18 cellular contexts compared by ENCODE assay signal in genomic region chr6:147621280-147621679, GRCh38.
A peak's percentile ranks its signal among the peaks of the same experiment; 100 is the strongest.
DNase-seq lines count a peak whose midpoint lies in the region; ATAC-seq, FAIRE-seq and TF ChIP-seq lines count a peak whose summit lies in the region.
"Had no signal": no experiment of that assay in that cellular context is flagged by ENCODE, and none has a peak within 500 bp of the region (broad histone marks: within the 10 kb centered on the region; RNA-seq: fewer than 3 reads in every experiment).

No MANE protein-coding gene starts in this region.

- no peaks in the 10 kb centered on the region for H3K36me3 ChIP-seq in adrenal gland (replicated peaks in 1 of 2)
- no peaks in the 10 kb centered on the region for H3K36me3 ChIP-seq in testis (ENCODE audit: low read depth, missing control alignments)
- H3K36me3 ChIP-seq: heart left ventricle, tibial artery had no signal

- no peaks in the 10 kb centered on the region for H3K9me3 ChIP-seq in adrenal gland (replicated peaks in 1 of 3)
- no peaks in the 10 kb centered on the region for H3K9me3 ChIP-seq in testis
- H3K9me3 ChIP-seq: heart left ventricle, tibial artery had no signal

- H3K4me3 ChIP-seq in adrenal gland = no peak overlapping the region
- H3K4me3 ChIP-seq in foreskin fibroblast (ENCODE audit: low read depth in 1 of 2, low read length in 2 of 2) = no peak overlapping the region
- no peak overlapping the region for H3K4me3 ChIP-seq in testis
- H3K4me3 ChIP-seq: heart left ventricle, tibial artery had no signal

- FAIRE-seq in GM12892 (lab: Jason Lieb, UNC) = no peak
- FAIRE-seq: G401.6, small intestine had no signal

- no peak overlapping the region for H3K27ac ChIP-seq in adrenal gland
- H3K27ac ChIP-seq in testis = no peak overlapping the region
- H3K27ac ChIP-seq: heart left ventricle, tibial artery had no signal

- intact Hi-C loops in adrenal gland (cut with DNase I) (no loop called here), testis (cut with DNase I; ENCODE audit: low total_unique reads) (no loop called here)

- TF ChIP-seq POLR2A in adrenal gland (IDR thresholded peaks at IDR 0.05) = no peak
- no peak for TF ChIP-seq POLR2A in testis (IDR thresholded peaks at IDR 0.05)
- no peak for TF ChIP-seq POLR2A in GM12892 (IDR thresholded peaks at IDR 0.05; ENCODE audit: low read depth, low read length)

- WGBS in adrenal gland, 4 donors = 45 to 53% (median 47%) methylated on average over 2 of the region's 2 CpGs
- WGBS in testis, 2 donors = 54 to 73% methylated on average over 2 of the region's 2 CpGs

- peak; percentile 82 for DNase-seq in HS-5 (ENCODE audit: low read depth)
- DNase-seq in adrenal gland = peak; percentile 25 to 78 (median 63)
- DNase-seq in foreskin fibroblast = peak; percentile 46 to 71
- DNase-seq in testis = peak; percentile 39
- DNase-seq in GM12892 (ENCODE audit: insufficient read length) = no peak
- DNase-seq: activated CD4-positive, alpha-beta T cell treated with anti-CD3 and anti-CD28 coated beads for 48 hours; activated naive CD4-positive, alpha-beta T cell treated with anti-CD3 and anti-CD28 coated beads for 36 hours; CD4-positive, alpha-beta memory T cell; heart left ventricle; islet precursor cell; Karpas-422; midbrain; NCI-H1436 treated with DMSO at 0.1 percent for 48 hours; small intestine had no signal

- H3K27me3 ChIP-seq in adrenal gland = no peaks in the 10 kb centered on the region
- no peaks in the 10 kb centered on the region for H3K27me3 ChIP-seq in testis
- H3K27me3 ChIP-seq: heart left ventricle, tibial artery had no signal

- ATAC-seq in GM21447 (IDR thresholded peaks at IDR 0.05; ENCODE audit: unreplicated experiment) (no peak), GM19452 (IDR thresholded peaks at IDR 0.05; ENCODE audit: unreplicated experiment) (no peak)

- TF ChIP-seq CTCF in adrenal gland (IDR thresholded peaks at IDR 0.05) (no peak), foreskin fibroblast (IDR thresholded peaks at IDR 0.05; ENCODE audit: low read depth, low read length) (no peak), testis (IDR thresholded peaks at IDR 0.05) (no peak)

- no peaks in the 10 kb centered on the region for H3K4me1 ChIP-seq in adrenal gland (replicated peaks in 1 of 2)
- no peaks in the 10 kb centered on the region for H3K4me1 ChIP-seq in testis
- H3K4me1 ChIP-seq: heart left ventricle, tibial artery had no signal
